19 cellular contexts compared by ENCODE assay signal in the genomic region with DNA sequence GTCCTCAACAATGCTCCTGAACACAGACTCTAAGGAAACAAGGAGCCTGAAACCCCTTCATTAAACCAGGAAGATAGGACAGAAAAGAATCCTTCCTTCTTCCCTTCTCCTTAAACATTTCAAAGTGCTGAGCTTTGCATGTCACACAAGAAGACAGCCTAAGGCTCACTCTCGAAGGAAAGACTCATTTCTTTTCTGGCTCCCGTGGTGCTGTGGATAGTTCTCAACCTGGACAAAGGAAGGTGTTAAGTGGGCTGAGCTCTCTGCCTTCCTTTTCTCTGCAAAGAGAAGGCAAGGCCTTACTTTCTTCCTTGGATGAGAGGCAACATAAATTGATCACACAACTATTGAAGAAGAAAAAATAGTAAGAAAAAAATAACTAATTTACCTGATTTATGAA.
"Had no signal": no experiment of that assay in that cellular context is flagged by ENCODE, and none has a peak within 500 bp of the region (broad histone marks: within the 10 kb centered on the region; RNA-seq: fewer than 3 reads in every experiment).

No MANE protein-coding gene starts in this region.

- H3K4me2 ChIP-seq: SK-N-SH had no signal

- H3K4me3 ChIP-seq: MG63 had no signal

- H3K9ac ChIP-seq: SK-N-SH had no signal

- H3K9me2 ChIP-seq: SK-N-SH had no signal

- DNase-seq: KBM-7, MG63, NCI-H1092, NCI-H1105 treated with DMSO at 0.1 percent for 48 hours, NCI-H1417 treated with DMSO at 0.1 percent for 48 hours, NCI-H146, NCI-H1694 treated with DMSO at 0.1 percent for 48 hours, NCI-H1930, NCI-H2081, NCI-H2107, NCI-H2227 treated with DMSO at 0.1 percent for 48 hours, NCI-H524, NCI-H526 treated with DMSO at 0.1 percent for 48 hours, NCI-H774, Right ventricle myocardium superior, RPMI8226, SK-N-SH, SW 1271 had no signal

- H3K27me3 ChIP-seq: MG63 had no signal

- H3K27ac ChIP-seq: HL-60 had no signal

- H3K9me3 ChIP-seq: MG63, SK-N-SH had no signal

- H3K36me3 ChIP-seq: MG63 had no signal
